In the genomic region with DNA sequence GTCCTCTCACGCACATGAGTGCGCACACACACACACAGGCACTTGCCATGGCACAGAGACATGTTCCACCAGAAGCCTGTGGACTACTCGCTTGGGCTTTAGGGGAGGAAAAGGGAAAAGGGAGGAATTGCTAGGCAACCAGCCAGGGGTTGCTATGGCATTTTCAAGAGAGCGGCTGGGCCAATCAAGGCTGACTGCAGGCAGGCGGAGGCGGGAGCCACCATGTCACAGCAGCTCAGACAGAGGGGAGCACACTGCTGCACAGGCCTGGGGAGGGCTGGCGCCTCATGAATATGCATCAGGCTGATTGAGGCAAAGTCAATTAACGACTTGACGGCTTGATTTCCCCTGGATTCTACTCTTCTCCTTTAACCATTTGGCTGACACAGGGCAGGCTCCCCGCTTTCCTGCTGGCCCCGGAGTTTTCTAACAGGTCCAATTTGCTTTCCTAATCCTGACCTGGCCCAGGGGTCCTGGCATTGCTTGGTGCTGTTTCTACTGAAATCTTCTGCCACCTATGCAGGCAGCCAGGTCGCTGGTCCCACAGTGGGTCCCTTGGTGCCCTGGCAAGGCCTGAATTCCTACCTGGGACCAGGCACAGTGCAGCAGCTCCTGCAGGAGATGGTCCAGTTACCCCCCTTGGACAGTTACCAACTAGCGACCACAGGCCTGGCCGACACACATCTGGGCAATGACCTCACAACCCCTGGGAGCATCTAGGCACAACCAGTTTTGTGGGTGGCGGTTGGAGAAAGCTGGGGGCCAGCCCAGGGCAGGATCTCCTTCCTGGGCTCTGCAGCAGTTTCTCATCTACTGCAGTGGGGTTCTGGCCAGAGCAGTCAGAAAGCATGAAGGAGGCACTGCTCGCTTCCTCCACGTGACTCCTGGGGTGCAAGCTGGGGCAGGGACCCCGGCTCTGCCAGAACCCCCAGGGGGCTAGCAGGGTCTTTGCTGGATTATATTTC, we compare ENCODE assay signal across 19 cellular contexts. TPM values are rescaled to one million over a fixed set of nuclear protein-coding genes. Genes with fewer than 3 reads are reported as not detected.
DNase-seq lines count a peak whose midpoint lies in the region; ATAC-seq and TF ChIP-seq lines count a peak whose summit lies in the region.
"Had no signal": no experiment of that assay in that cellular context is flagged by ENCODE, and none has a peak within 500 bp of the region (broad histone marks: within the 10 kb centered on the region; RNA-seq: fewer than 3 reads in every experiment).

No MANE protein-coding gene starts in this region.

- intact Hi-C loops in head of caudate nucleus (cut with DNase I) (no loop called here), vagina (cut with DNase I) (no loop called here)

- no peak for TF ChIP-seq POLR2A in vagina (IDR thresholded peaks at IDR 0.05)

- TF ChIP-seq CTCF in vagina (IDR thresholded peaks at IDR 0.05), result no peak

- ATAC-seq in HG02973 (IDR thresholded peaks at IDR 0.05; ENCODE audit: unreplicated experiment), result no peak
- ATAC-seq: effector memory CD8-positive, alpha-beta T cell; left lobe of liver; PC-3; psoas muscle had no signal

- DNase-seq in NCI-H2029 (lab: John Stamatoyannopoulos, UW) (peak; percentile 4), NCI-H2029 treated with DMSO at 0.1 percent for 48 hours (lab: John Stamatoyannopoulos, UW) (no peak), NCI-H2227 (lab: John Stamatoyannopoulos, UW; ENCODE audit: unreplicated experiment) (peak; percentile 47), head of caudate nucleus (peak; percentile 51 to 97 (median 84)), retina (peak; percentile 57), vagina (ENCODE audit: extremely low spot score in 2 of 2) (no peak), SJCRH30 (no peak)
- DNase-seq: activated T-cell treated with anti-CD3 and anti-CD28 coated beads for 4 hours; CD4-positive, CD25-positive, alpha-beta regulatory T cell; effector memory CD8-positive, alpha-beta T cell; Kasumi-1; NCI-H510A treated with DMSO at 0.1 percent for 48 hours; PC-3; stimulated activated naive CD4-positive, alpha-beta T cell treated with Interleukin-2 at 50 U/mL for 16 hours had no signal

- H3K4me3 ChIP-seq in vagina (no peak overlapping the region), SJCRH30 (no peak overlapping the region)
- H3K4me3 ChIP-seq: A549, psoas muscle, upper lobe of left lung had no signal

- H3K9me3 ChIP-seq in vagina (no peaks in the 10 kb centered on the region), SJCRH30 (replicated peaks) (no peaks in the 10 kb centered on the region)
- H3K9me3 ChIP-seq: A549, psoas muscle, upper lobe of left lung had no signal

- H3K27ac ChIP-seq in vagina, result no peak overlapping the region
- H3K27ac ChIP-seq in SJCRH30, result no peak overlapping the region
- H3K27ac ChIP-seq: A549, psoas muscle, upper lobe of left lung had no signal

- H3K4me1 ChIP-seq in vagina (no peaks in the 10 kb centered on the region), SJCRH30 (no peaks in the 10 kb centered on the region)
- H3K4me1 ChIP-seq: A549, psoas muscle, upper lobe of left lung had no signal

- no peaks in the 10 kb centered on the region for H3K27me3 ChIP-seq in vagina
- peaks cover 56% of the 10 kb centered on the region for H3K27me3 ChIP-seq in SJCRH30
- H3K27me3 ChIP-seq: upper lobe of left lung had no signal

- H3K36me3 ChIP-seq in vagina (no peaks in the 10 kb centered on the region), SJCRH30 (no peaks in the 10 kb centered on the region)
- H3K36me3 ChIP-seq: upper lobe of left lung had no signal

RNA-seq across cellular contexts. Expression of a gene that starts 52.1 kb away (rescaled TPM):
- 27.7 TPM for total RNA-seq in vagina
- 83.2 and 84.4 TPM in 2 replicates for total RNA-seq in SJCRH30 (2014; rRNA removed; shearing (Covaris generic))

Comparison
In these comparisons a context has a peak if more than half of its experiments do, and no peak if none do; other contexts are left out.
1. DNase-seq: peak in NCI-H2029 (single experiment), NCI-H2227 (single experiment), head of caudate nucleus (42 of 42) and retina (single experiment); none in NCI-H2029 treated with DMSO at 0.1 percent for 48 hours (single experiment), vagina (0 of 2) and SJCRH30 (0 of 2).